1 cellular context compared by ENCODE assay signal in genomic region chrX:49269010-49269767, GRCh38.
TF ChIP-seq lines count a peak whose summit lies in the region.

No MANE protein-coding gene starts in this region.

TF ChIP-seq in K562, 482 proteins besides CTCF, POLR2A, EP300 and RAD21 (continued from another document):
- TF ChIP-seq MGA (IDR thresholded peaks at IDR 0.05) (peak; percentile 57), ZNF23 (CRISPR knock-in tag; IDR thresholded peaks at IDR 0.05) (no peak), ILK (tag; IDR thresholded peaks at IDR 0.05; ENCODE audit: borderline replicate concordance, low read depth) (no peak), ZNF12 (CRISPR knock-in tag; IDR thresholded peaks at IDR 0.05) (no peak), CXXC5 (CRISPR knock-in tag; IDR thresholded peaks at IDR 0.05) (peak; percentile 75), MYNN (IDR thresholded peaks at IDR 0.05) (no peak), MYNN (CRISPR knock-in tag; IDR thresholded peaks at IDR 0.05) (no peak), ZNF354B (CRISPR knock-in tag; IDR thresholded peaks at IDR 0.05) (no peak), ZNF445 (CRISPR knock-in tag; IDR thresholded peaks at IDR 0.05; ENCODE audit: low read depth) (no peak), ZNF124 (CRISPR knock-in tag; IDR thresholded peaks at IDR 0.05) (no peak), TCF7L2 (IDR thresholded peaks at IDR 0.05; ENCODE audit: low read depth, low read length) (no peak), CEBPB (tag; IDR thresholded peaks at IDR 0.05) (no peak), TEAD2 (tag; IDR thresholded peaks at IDR 0.05) (no peak), ZNF184 (CRISPR knock-in tag; IDR thresholded peaks at IDR 0.05) (no peak), MLLT1 (IDR thresholded peaks at IDR 0.05) (peak in 1 of 2 experiments; percentile 89; a peak in 3 of 4 replicates), TAF1 (IDR thresholded peaks at IDR 0.05; ENCODE audit: control insufficient read depth, extremely low read depth, insufficient read depth, low read length, severe bottlenecking) (peak; percentile 58), E2F8 (IDR thresholded peaks at IDR 0.05; ENCODE audit: low read depth, partially characterized antibody) (peak; percentile 62), ARID3B (CRISPR knock-in tag; IDR thresholded peaks at IDR 0.05; ENCODE audit: borderline replicate concordance) (no peak), KAT8 (IDR thresholded peaks at IDR 0.05; ENCODE audit: low read depth) (no peak), BCLAF1 (IDR thresholded peaks at IDR 0.05; ENCODE audit: borderline replicate concordance in 1 of 2, control insufficient read depth in 1 of 2, low read depth in 2 of 2, low read length in 1 of 2) (no peak), ZNF311 (CRISPR knock-in tag; IDR thresholded peaks at IDR 0.05) (no peak), RNF2 (IDR thresholded peaks at IDR 0.05) (0 out of 2 replicates have a peak, but pooled peaks have one; percentile 17), KDM5B (IDR thresholded peaks at IDR 0.05; ENCODE audit: insufficient replicate concordance, low read depth, low read length) (peak; percentile 38), MTA3 (IDR thresholded peaks at IDR 0.05; ENCODE audit: borderline replicate concordance) (peak; percentile 21; the same call in 1 of the 2 replicates), ATF1 (CRISPR knock-in tag; IDR thresholded peaks at IDR 0.05) (peak; percentile 37; the same call in 1 of the 2 replicates), ATF1 (tag; IDR thresholded peaks at IDR 0.05) (peak; percentile 97), E2F6 (IDR thresholded peaks at IDR 0.05; ENCODE audit: borderline replicate concordance in 1 of 2, extremely low read depth in 1 of 2, insufficient read depth in 1 of 2, insufficient read length in 1 of 2, low read depth in 1 of 2, low read length in 1 of 2, poor library complexity in 1 of 2, severe bottlenecking in 1 of 2) (peak in 1 of 2 experiments; percentile 48), ZBTB5 (IDR thresholded peaks at IDR 0.05) (peak; percentile 67), CC2D1A (IDR thresholded peaks at IDR 0.05) (peak; percentile 81; the same call in 1 of the 2 replicates), CHD2 (IDR thresholded peaks at IDR 0.05; ENCODE audit: low read depth, low read length) (peak; percentile 79), ZBTB43 (CRISPR knock-in tag; IDR thresholded peaks at IDR 0.05) (no peak), ZNF696 (CRISPR knock-in tag; conservative IDR thresholded peaks at IDR 0.05) (no peak)
